In the genomic region with DNA sequence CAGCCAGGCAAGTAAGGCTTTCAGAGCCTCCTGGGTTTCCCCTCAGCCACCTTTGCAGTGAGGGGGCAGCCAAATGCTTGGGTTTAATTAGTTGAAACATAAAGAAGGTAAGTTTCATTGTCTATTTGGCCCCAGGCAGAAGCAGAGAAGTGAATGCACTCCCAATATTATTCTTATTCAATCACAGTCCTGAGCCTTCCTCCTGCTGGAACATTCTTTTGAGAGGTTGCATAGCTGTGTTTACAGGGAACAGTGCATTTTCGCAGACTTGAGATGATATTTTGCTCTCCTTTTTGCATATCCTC, we compare ENCODE assay signal across 10 cellular contexts. TPM values are rescaled to one million over a fixed set of nuclear protein-coding genes. Genes with fewer than 3 reads are reported as not detected.
A peak's percentile ranks its signal among the peaks of the same experiment; 100 is the strongest.
DNase-seq lines count a peak whose midpoint lies in the region; ATAC-seq and TF ChIP-seq lines count a peak whose summit lies in the region.
"Had no signal": no experiment of that assay in that cellular context is flagged by ENCODE, and none has a peak within 500 bp of the region (broad histone marks: within the 10 kb centered on the region; RNA-seq: fewer than 3 reads in every experiment).

No MANE protein-coding gene starts in this region.

- CTCF ChIA-PET in CD8-positive, alpha-beta T cell (lab: Charles Lee) = no interaction called here

- no peaks in the 10 kb centered on the region for H3K36me3 ChIP-seq in liver (ENCODE audit: control insufficient read depth in 4 of 4, insufficient read depth in 3 of 4, low read depth in 1 of 4, low read length in 3 of 4)
- H3K36me3 ChIP-seq in CD8-positive, alpha-beta T cell (ENCODE audit: insufficient read depth, low read length) = no peaks in the 10 kb centered on the region
- H3K36me3 ChIP-seq: thoracic aorta had no signal

- TF ChIP-seq RAD21 in liver (IDR thresholded peaks at IDR 0.05) = no peak

- no peak overlapping the region for H3K9ac ChIP-seq in liver (ENCODE audit: low read depth in 1 of 2, low read length in 2 of 2)

- no peaks in the 10 kb centered on the region for H3K27me3 Mint-ChIP-seq in CD8-positive, alpha-beta T cell (ENCODE audit: low read depth)

- no peak for DNase-seq in middle frontal gyrus (ENCODE audit: extremely low spot score, low spot score)
- no peak for DNase-seq in CD8-positive, alpha-beta T cell
- DNase-seq in SHP77 (lab: John Stamatoyannopoulos, UW) = no peak
- DNase-seq: NCI-H446 treated with DMSO at 0.1 percent for 48 hours had no signal

- H3K4me3 Mint-ChIP-seq in CD8-positive, alpha-beta T cell = no peak overlapping the region

- intact Hi-C loops in CD8-positive, alpha-beta T cell (cut with DNase I, micrococcal nuclease) = no loop called here

- H3K27ac Mint-ChIP-seq in CD8-positive, alpha-beta T cell = no peak overlapping the region

- H3K36me3 Mint-ChIP-seq in CD8-positive, alpha-beta T cell = no peaks in the 10 kb centered on the region

- peaks cover 20 to 43% (median 33%) of the 10 kb centered on the region in 4 donors for H3K4me1 ChIP-seq in liver (ENCODE audit: control insufficient read depth in 4 of 4, insufficient read depth in 4 of 4, low read length in 3 of 4)
- no peaks in the 10 kb centered on the region for H3K4me1 ChIP-seq in CD8-positive, alpha-beta T cell (ENCODE audit: insufficient read depth, low read length)

- peak overlapping the region; percentile 79 to 93 for H3K27ac ChIP-seq in liver (ENCODE audit: low read depth in 1 of 2, low read length in 2 of 2)
- H3K27ac ChIP-seq in CD8-positive, alpha-beta T cell (ENCODE audit: low read depth, low read length) = no peak overlapping the region

- ATAC-seq in GM18502 (IDR thresholded peaks at IDR 0.05; ENCODE audit: poor library complexity, unreplicated experiment) (peak; percentile 51), GM21423 (IDR thresholded peaks at IDR 0.05; ENCODE audit: unreplicated experiment) (peak; percentile 30), HG03354 (IDR thresholded peaks at IDR 0.05; ENCODE audit: poor library complexity, severe bottlenecking, unreplicated experiment) (peak; percentile 37), HG03521 (IDR thresholded peaks at IDR 0.05; ENCODE audit: unreplicated experiment) (no peak)
- ATAC-seq in CD8-positive, alpha-beta T cell = no peak

- 99% methylated on average over 1 of the region's 1 CpG for WGBS in liver

- no peaks in the 10 kb centered on the region for H3K4me1 Mint-ChIP-seq in CD8-positive, alpha-beta T cell (ENCODE audit: low read depth)

- POLR2A ChIA-PET in CD8-positive, alpha-beta T cell (lab: Charles Lee) = interaction anchor here (0.8 kb wide), 1 partner anchor 11 kb away, joined by 3 read pairs; no protein-coding TSS in a partner anchor

- H3K4me3 ChIP-seq in liver (ENCODE audit: low read depth in 1 of 3, low read length in 3 of 3) = no peak overlapping the region
- H3K4me3 ChIP-seq in CD8-positive, alpha-beta T cell (ENCODE audit: low read depth, low read length) = no peak overlapping the region

- no peaks in the 10 kb centered on the region for H3K9me3 Mint-ChIP-seq in CD8-positive, alpha-beta T cell

- no peaks in the 10 kb centered on the region for H3K9me3 ChIP-seq in liver (ENCODE audit: control insufficient read depth in 4 of 4, low read length in 3 of 4)
- no peaks in the 10 kb centered on the region for H3K9me3 ChIP-seq in CD8-positive, alpha-beta T cell (ENCODE audit: low read length)
- H3K9me3 ChIP-seq: thoracic aorta had no signal

- no peaks in the 10 kb centered on the region for H3K27me3 ChIP-seq in liver (ENCODE audit: control insufficient read depth in 4 of 4, insufficient read depth in 4 of 4, low read length in 3 of 4)
- no peaks in the 10 kb centered on the region for H3K27me3 ChIP-seq in CD8-positive, alpha-beta T cell (ENCODE audit: insufficient read depth, low read length)

- TF ChIP-seq CTCF in liver (IDR thresholded peaks at IDR 0.05; ENCODE audit: low read depth, low read length, missing input control) = no peak
- TF ChIP-seq CTCF in CD8-positive, alpha-beta T cell (IDR thresholded peaks at IDR 0.05) = no peak

TF ChIP-seq in liver, 16 proteins besides CTCF, POLR2A, EP300 and RAD21:
- TF ChIP-seq, protein P1, sequence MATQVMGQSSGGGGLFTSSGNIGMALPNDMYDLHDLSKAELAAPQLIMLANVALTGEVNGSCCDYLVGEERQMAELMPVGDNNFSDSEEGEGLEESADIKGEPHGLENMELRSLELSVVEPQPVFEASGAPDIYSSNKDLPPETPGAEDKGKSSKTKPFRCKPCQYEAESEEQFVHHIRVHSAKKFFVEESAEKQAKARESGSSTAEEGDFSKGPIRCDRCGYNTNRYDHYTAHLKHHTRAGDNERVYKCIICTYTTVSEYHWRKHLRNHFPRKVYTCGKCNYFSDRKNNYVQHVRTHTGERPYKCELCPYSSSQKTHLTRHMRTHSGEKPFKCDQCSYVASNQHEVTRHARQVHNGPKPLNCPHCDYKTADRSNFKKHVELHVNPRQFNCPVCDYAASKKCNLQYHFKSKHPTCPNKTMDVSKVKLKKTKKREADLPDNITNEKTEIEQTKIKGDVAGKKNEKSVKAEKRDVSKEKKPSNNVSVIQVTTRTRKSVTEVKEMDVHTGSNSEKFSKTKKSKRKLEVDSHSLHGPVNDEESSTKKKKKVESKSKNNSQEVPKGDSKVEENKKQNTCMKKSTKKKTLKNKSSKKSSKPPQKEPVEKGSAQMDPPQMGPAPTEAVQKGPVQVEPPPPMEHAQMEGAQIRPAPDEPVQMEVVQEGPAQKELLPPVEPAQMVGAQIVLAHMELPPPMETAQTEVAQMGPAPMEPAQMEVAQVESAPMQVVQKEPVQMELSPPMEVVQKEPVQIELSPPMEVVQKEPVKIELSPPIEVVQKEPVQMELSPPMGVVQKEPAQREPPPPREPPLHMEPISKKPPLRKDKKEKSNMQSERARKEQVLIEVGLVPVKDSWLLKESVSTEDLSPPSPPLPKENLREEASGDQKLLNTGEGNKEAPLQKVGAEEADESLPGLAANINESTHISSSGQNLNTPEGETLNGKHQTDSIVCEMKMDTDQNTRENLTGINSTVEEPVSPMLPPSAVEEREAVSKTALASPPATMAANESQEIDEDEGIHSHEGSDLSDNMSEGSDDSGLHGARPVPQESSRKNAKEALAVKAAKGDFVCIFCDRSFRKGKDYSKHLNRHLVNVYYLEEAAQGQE (IDR thresholded peaks at IDR 0.05) = no peak
- no peak for TF ChIP-seq FOXA2 (IDR thresholded peaks at IDR 0.05)
- TF ChIP-seq HNF4A (conservative IDR thresholded peaks at IDR 0.05) = no peak
- no peak for TF ChIP-seq JUND (IDR thresholded peaks at IDR 0.05)
- no peak for TF ChIP-seq EGR1 (IDR thresholded peaks at IDR 0.05; ENCODE audit: low read depth in 2 of 2)
- TF ChIP-seq, protein P2, sequence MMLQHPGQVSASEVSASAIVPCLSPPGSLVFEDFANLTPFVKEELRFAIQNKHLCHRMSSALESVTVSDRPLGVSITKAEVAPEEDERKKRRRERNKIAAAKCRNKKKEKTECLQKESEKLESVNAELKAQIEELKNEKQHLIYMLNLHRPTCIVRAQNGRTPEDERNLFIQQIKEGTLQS (IDR thresholded peaks at IDR 0.05) = no peak
- TF ChIP-seq YY1 (IDR thresholded peaks at IDR 0.05) = no peak
- TF ChIP-seq FOXA1 (IDR thresholded peaks at IDR 0.05) = no peak
- no peak for TF ChIP-seq TAF1 (conservative IDR thresholded peaks at IDR 0.05)
- TF ChIP-seq, protein P3, sequence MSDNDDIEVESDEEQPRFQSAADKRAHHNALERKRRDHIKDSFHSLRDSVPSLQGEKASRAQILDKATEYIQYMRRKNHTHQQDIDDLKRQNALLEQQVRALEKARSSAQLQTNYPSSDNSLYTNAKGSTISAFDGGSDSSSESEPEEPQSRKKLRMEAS (IDR thresholded peaks at IDR 0.05) = no peak
- no peak for TF ChIP-seq GABPA (IDR thresholded peaks at IDR 0.05 in 1 of 2, conservative IDR thresholded peaks at IDR 0.05 in 1 of 2)
- no peak for TF ChIP-seq SP1 (IDR thresholded peaks at IDR 0.05)
- no peak for TF ChIP-seq HNF4G (IDR thresholded peaks at IDR 0.05)
- no peak for TF ChIP-seq NR2F2 (IDR thresholded peaks at IDR 0.05)
TF ChIP-seq in liver: peak in this region for 0.

RNA-seq across cellular contexts. Expression of a gene that starts 13.9 kb away (rescaled TPM):
- 10 to 100 TPM; 25.7 to 49.0 TPM for total RNA-seq in liver
- polyA plus RNA-seq in liver = 10 to 100 TPM in 1 of 2 donors, 1 to 10 TPM in 1; 6.2 to 17.5 TPM
- 1 to 10 TPM; 1.1 to 1.8 TPM for total RNA-seq in CD8-positive, alpha-beta T cell

Comparison
In these comparisons a context has a peak if more than half of its experiments do, and no peak if none do; other contexts are left out.
1. ATAC-seq: peak in GM18502 (single experiment), GM21423 (single experiment) and HG03354 (single experiment); none in HG03521 (single experiment) and CD8-positive, alpha-beta T cell (single experiment).
2. RNA of a gene that starts 13.9 kb away (total RNA-seq): 25.7 to 49.0 TPM in liver; 1.1 to 1.8 TPM in CD8-positive, alpha-beta T cell; every median in the first group is over 4 times any median in the second.